8 cellular contexts compared by ENCODE assay signal in genomic region chr10:100370976-100371706, GRCh38.
DNase-seq lines count a peak whose midpoint lies in the region; TF ChIP-seq lines count a peak whose summit lies in the region.

No MANE protein-coding gene starts in this region.

- no peak overlapping the region for H3K4me3 ChIP-seq in KMS-11 (IDR thresholded peaks at IDR 0.05; ENCODE audit: insufficient read depth, low read depth, low read length)

- H3K9ac ChIP-seq in KMS-11 = peak overlapping the region; percentile 42

- H4K20me1 ChIP-seq in KMS-11 (ENCODE audit: insufficient read depth) = no peaks in the 10 kb centered on the region

- H2AFZ ChIP-seq in KMS-11 (ENCODE audit: low read depth) = peak overlapping the region; percentile 60

- no peaks in the 10 kb centered on the region for H3K27me3 ChIP-seq in KMS-11 (ENCODE audit: insufficient read depth, low read depth)

- peaks cover 62% of the 10 kb centered on the region for H3K4me1 ChIP-seq in KMS-11 (ENCODE audit: low read depth, poor library complexity, severe bottlenecking)

- no peak for TF ChIP-seq CTCF in KMS-11 (conservative IDR thresholded peaks at IDR 0.05; ENCODE audit: low read depth, low read length)

- H3K27ac ChIP-seq in KMS-11 = peak overlapping the region; percentile 81
- H3K27ac ChIP-seq in caudate nucleus (ENCODE audit: low read depth, low read length) = peak overlapping the region; percentile 93

- H3K4me2 ChIP-seq in KMS-11 = peak overlapping the region; percentile 61

- H3K79me2 ChIP-seq in KMS-11 (ENCODE audit: insufficient read depth, low read depth) = peaks cover 14% of the 10 kb centered on the region; the same call in 1 of the 2 replicates

- H3K36me3 ChIP-seq in KMS-11 (ENCODE audit: insufficient read depth) = no peaks in the 10 kb centered on the region

- peak in 13 of 14 donors; percentile 13 to 96 (median 84) for DNase-seq in C1 segment of cervical spinal cord (lab: John Stamatoyannopoulos, UW)
- DNase-seq in activated CD4-positive, CD25-positive, alpha-beta regulatory T cell treated with anti-CD3 and anti-CD28 coated beads, Interleukin-2, amount 50 U/mL, for 72 hours = peak; percentile 59
- peak; percentile 17 to 92 (median 75) for DNase-seq in caudate nucleus (lab: John Stamatoyannopoulos, UW)
- DNase-seq in kidney tubule cell (ENCODE audit: low spot score) = peak; percentile 77
- DNase-seq in stimulated activated CD4-positive, alpha-beta T cell treated with anti-CD3 and anti-CD28 coated beads, Interleukin-12 subunit alpha, Interleukin-12 subunit beta, amount 100 ng/mL, for 4 hours = peak; percentile 40
- no peak for DNase-seq in NCI-H187 treated with DMSO at 0.1 percent for 48 hours (lab: John Stamatoyannopoulos, UW)
- no peak for DNase-seq in OCI-M2 (lab: John Stamatoyannopoulos, UW; ENCODE audit: unreplicated experiment)

Comparison
In these comparisons a context has a peak if more than half of its experiments do, and no peak if none do; other contexts are left out.
1. DNase-seq: peak in C1 segment of cervical spinal cord (13 of 14), activated CD4-positive, CD25-positive, alpha-beta regulatory T cell treated with anti-CD3 and anti-CD28 coated beads, Interleukin-2, amount 50 U/mL, for 72 hours (single experiment), caudate nucleus (61 of 61), kidney tubule cell (single experiment) and stimulated activated CD4-positive, alpha-beta T cell treated with anti-CD3 and anti-CD28 coated beads, Interleukin-12 subunit alpha, Interleukin-12 subunit beta, amount 100 ng/mL, for 4 hours (single experiment); none in NCI-H187 treated with DMSO at 0.1 percent for 48 hours (single experiment) and OCI-M2 (single experiment).